Comparison of ENCODE assay signal across 18 cellular contexts in genomic region chr10:121168513-121169216, GRCh38.
DNase-seq lines count a peak whose midpoint lies in the region; ATAC-seq and TF ChIP-seq lines count a peak whose summit lies in the region.
"Had no signal": no experiment of that assay in that cellular context is flagged by ENCODE, and none has a peak within 500 bp of the region (broad histone marks: within the 10 kb centered on the region; RNA-seq: fewer than 3 reads in every experiment).

No MANE protein-coding gene starts in this region.

- H3K36me3 ChIP-seq in Karpas-422 (ENCODE audit: insufficient read depth, low read length) (no peaks in the 10 kb centered on the region), right lobe of liver (no peaks in the 10 kb centered on the region)
- H3K36me3 ChIP-seq: gastrocnemius medialis had no signal

- H3K27ac ChIP-seq in Karpas-422 (ENCODE audit: low read length) (no peak overlapping the region), right lobe of liver (no peak overlapping the region)
- H3K27ac ChIP-seq: gastrocnemius medialis had no signal

- H3K4me2 ChIP-seq in Karpas-422 (ENCODE audit: low read depth, low read length, poor library complexity, severe bottlenecking): no peak overlapping the region
- H3K4me2 ChIP-seq: smooth muscle cell had no signal

- H3K4me3 ChIP-seq in Karpas-422 (ENCODE audit: low read length): no peak overlapping the region
- no peak overlapping the region for H3K4me3 ChIP-seq in right lobe of liver
- H3K4me3 ChIP-seq: gastrocnemius medialis, smooth muscle cell had no signal

- H3K4me1 ChIP-seq in Karpas-422 (ENCODE audit: low read length) (no peaks in the 10 kb centered on the region), right lobe of liver (no peaks in the 10 kb centered on the region)
- H3K4me1 ChIP-seq: gastrocnemius medialis had no signal

- WGBS in right lobe of liver (ENCODE audit: insufficient coverage, low coverage, low lambda C conversion rate, missing lambda C conversion rate): 50% methylated on average over 4 of the region's 6 CpGs

- ATAC-seq in right lobe of liver (peak; percentile 74 to 81 (median 78)), HG02981 (IDR thresholded peaks at IDR 0.05; ENCODE audit: unreplicated experiment) (no peak), Right ventricle myocardium superior (ENCODE audit: poor library complexity) (no peak)
- ATAC-seq: activated CD8-positive, alpha-beta memory T cell treated with anti-CD3 and anti-CD28 coated beads, Interleukin-2, amount 10 ng/mL, durations not matched to agents 7 days and 5 days; activated naive CD8-positive, alpha-beta T cell treated with anti-CD3 and anti-CD28 coated beads, Interleukin-2, amount 50 U/mL, for 24 hours; activated T-helper 17 cell treated with anti-CD3 and anti-CD28 coated beads, Interleukin-2, amount 50 U/mL, for 72 hours; gastrocnemius medialis had no signal

- H3K79me2 ChIP-seq in Karpas-422 (ENCODE audit: low read length): no peaks in the 10 kb centered on the region

- H3K9me2 ChIP-seq in Karpas-422 (replicated peaks; ENCODE audit: insufficient read depth, low read length): no peaks in the 10 kb centered on the region

- peak; percentile 39 for DNase-seq in NCI-H146 (lab: John Stamatoyannopoulos, UW)
- no peak for DNase-seq in NCI-H146 treated with DMSO at 0.1 percent for 48 hours (lab: John Stamatoyannopoulos, UW; ENCODE audit: unreplicated experiment)
- DNase-seq in Karpas-422: peak; percentile 56
- DNase-seq in cerebellar cortex (ENCODE audit: low spot score): peak; percentile 44
- peak in 2 of 3 donors; percentile 25 to 53 for DNase-seq in right lobe of liver
- DNase-seq in NCI-H1930 (lab: John Stamatoyannopoulos, UW): no peak
- DNase-seq in Right ventricle myocardium superior: no peak
- DNase-seq: activated CD4-positive, alpha-beta T cell treated with anti-CD3 and anti-CD28 coated beads for 48 hours; activated CD8-positive, alpha-beta memory T cell treated with anti-CD3 and anti-CD28 coated beads, Interleukin-2, amount 10 ng/mL, durations not matched to agents 7 days and 5 days; activated naive CD8-positive, alpha-beta T cell treated with anti-CD3 and anti-CD28 coated beads, Interleukin-2, amount 50 U/mL, for 24 hours; erythroblast; gastrocnemius medialis; NCI-H1417 treated with DMSO at 0.1 percent for 48 hours; NCI-H774; stimulated activated CD4-positive, alpha-beta T cell treated with anti-CD3 and anti-CD28 coated beads, Interleukin-4, amount 100 ng/mL, for 24 hours had no signal

- peak in 3 of 4 donors; percentile 25 to 46 (median 32) for TF ChIP-seq CTCF in right lobe of liver (IDR thresholded peaks at IDR 0.05)

- H3K27me3 ChIP-seq in Karpas-422 (ENCODE audit: low read length): no peaks in the 10 kb centered on the region
- no peaks in the 10 kb centered on the region for H3K27me3 ChIP-seq in right lobe of liver
- H3K27me3 ChIP-seq: gastrocnemius medialis had no signal

- intact Hi-C loops in right lobe of liver (cut with DNase I) (no loop called here), Right ventricle myocardium superior (cut with DNase I) (no loop called here)

- TF ChIP-seq POLR2A in right lobe of liver (IDR thresholded peaks at IDR 0.05): no peak

- H3K9me3 ChIP-seq in Karpas-422 (ENCODE audit: low read length) (no peaks in the 10 kb centered on the region), right lobe of liver (no peaks in the 10 kb centered on the region)
- H3K9me3 ChIP-seq: gastrocnemius medialis had no signal

- no peak overlapping the region for H2AFZ ChIP-seq in Karpas-422 (ENCODE audit: low read length)

- no peaks in the 10 kb centered on the region for H4K20me1 ChIP-seq in Karpas-422 (ENCODE audit: insufficient read depth, low read depth, low read length)

- H3K9ac ChIP-seq in Karpas-422 (ENCODE audit: low read length): no peak overlapping the region

Comparison
In these comparisons a context has a peak if more than half of its experiments do, and no peak if none do; other contexts are left out.
1. DNase-seq: peak in NCI-H146 (single experiment), Karpas-422 (single experiment), cerebellar cortex (single experiment) and right lobe of liver (2 of 3); none in NCI-H146 treated with DMSO at 0.1 percent for 48 hours (single experiment), NCI-H1930 (0 of 2) and Right ventricle myocardium superior (single experiment).
2. ATAC-seq: peak in right lobe of liver (4 of 4); none in HG02981 (single experiment) and Right ventricle myocardium superior (single experiment).